ENCODE assay signal across 20 cellular contexts in the genomic region with DNA sequence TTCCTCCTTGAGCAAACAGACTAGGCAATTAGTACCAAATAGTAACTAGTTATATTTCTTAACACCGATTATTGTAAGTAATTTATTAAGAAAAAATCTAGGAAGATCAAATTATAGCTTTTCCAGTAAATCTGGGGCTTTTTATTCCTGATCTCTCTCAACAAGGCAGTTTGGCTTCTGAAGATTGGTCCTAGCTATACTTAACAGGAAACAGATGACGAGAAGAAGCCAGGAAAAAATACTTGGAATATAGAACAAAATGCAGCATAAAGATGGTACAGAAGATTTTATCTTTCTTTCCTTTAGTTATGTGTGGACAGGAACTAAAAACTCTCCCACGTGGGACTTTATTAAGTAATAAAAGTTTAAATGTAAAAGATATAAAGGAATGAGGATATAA. TPM values are rescaled to one million over a fixed set of nuclear protein-coding genes. Genes with fewer than 3 reads are reported as not detected.
DNase-seq lines count a peak whose midpoint lies in the region; ATAC-seq, FAIRE-seq and TF ChIP-seq lines count a peak whose summit lies in the region.
"Had no signal": no experiment of that assay in that cellular context is flagged by ENCODE, and none has a peak within 500 bp of the region (broad histone marks: within the 10 kb centered on the region; RNA-seq: fewer than 3 reads in every experiment).

No MANE protein-coding gene starts in this region.

- H3K9ac ChIP-seq in BLaER1 = no peak overlapping the region
- no peak overlapping the region for H3K9ac ChIP-seq in endothelial cell of umbilical vein (replicated peaks; ENCODE audit: extremely low read depth, insufficient read depth, low read length)

- CTCF ChIA-PET in endothelial cell of umbilical vein (lab: Charles Lee) = interaction anchor here (0.8 to 3.1 kb wide), 6 partner anchors 8 to 121 kb away, joined by 3 to 11 read pairs (median 6); a partner anchor contains a TSS

- BruUV-seq in endothelial cell of umbilical vein (replicated peaks; lab: Mats Ljungman, UMichigan) = no TSS peak

- H2AFZ ChIP-seq in endothelial cell of umbilical vein (ENCODE audit: low read depth, low read length) = no peak overlapping the region
- H2AFZ ChIP-seq: GM23338 had no signal

- H3K4me1 ChIP-seq in BLaER1 (peaks cover 19% of the 10 kb centered on the region), RWPE2 (ENCODE audit: insufficient read depth, poor library complexity, severe bottlenecking) (peaks cover 87% of the 10 kb centered on the region), endothelial cell of umbilical vein (ENCODE audit: control insufficient read depth, extremely low read depth, insufficient read depth, low read length) (peaks cover 15% of the 10 kb centered on the region), neutrophil (ENCODE audit: control insufficient read depth in 1 of 2, insufficient read depth in 1 of 2, low read depth in 1 of 2, low read length in 1 of 2) (peaks cover 55 to 60% of the 10 kb centered on the region in 2 experiments)

- peaks cover 45% of the 10 kb centered on the region for H3K79me2 ChIP-seq in endothelial cell of umbilical vein (ENCODE audit: control insufficient read depth, insufficient read depth, low read length)

- dilution Hi-C loops in endothelial cell of umbilical vein (cut with MboI; ENCODE audit: extremely low pct_ligation_motif_present, low sequenced_read_pairs) = no loop called here

- H3K9me3 ChIP-seq in BLaER1 (no peaks in the 10 kb centered on the region), RWPE2 (ENCODE audit: severe bottlenecking) (no peaks in the 10 kb centered on the region), endothelial cell of umbilical vein (replicated peaks; ENCODE audit: control insufficient read depth, insufficient read depth, low read length) (no peaks in the 10 kb centered on the region), neutrophil (no peaks in the 10 kb centered on the region)

- H3K36me3 ChIP-seq in BLaER1 (no peaks in the 10 kb centered on the region), RWPE2 (ENCODE audit: low read depth) (peaks cover 59% of the 10 kb centered on the region), endothelial cell of umbilical vein (ENCODE audit: control insufficient read depth in 2 of 2, extremely low read depth in 1 of 2, insufficient read depth in 2 of 2, low read length in 2 of 2) (no peaks in the 10 kb centered on the region), neutrophil (peaks cover 3% of the 10 kb centered on the region)

- peak; percentile 55 for FAIRE-seq in endothelial cell of umbilical vein (lab: Jason Lieb, UNC)
- FAIRE-seq: D721Med, GM12892 had no signal

- TF ChIP-seq POLR2A in endothelial cell of umbilical vein (IDR thresholded peaks at IDR 0.05; ENCODE audit: low read depth, low read length) = no peak

- no peaks in the 10 kb centered on the region for H3K9me1 ChIP-seq in endothelial cell of umbilical vein (replicated peaks; ENCODE audit: control insufficient read depth, extremely low read depth, insufficient read depth, low read length)

- TF ChIP-seq CTCF in RWPE2 (IDR thresholded peaks at IDR 0.05; ENCODE audit: poor library complexity, severe bottlenecking) (no peak), endothelial cell of umbilical vein (IDR thresholded peaks at IDR 0.05; ENCODE audit: extremely low read depth in 1 of 2, insufficient read depth in 1 of 2, low read depth in 1 of 2, low read length in 2 of 2) (no peak), neutrophil (IDR thresholded peaks at IDR 0.05) (no peak)

- DNase-seq in RWPE2 (ENCODE audit: low spot score) (no peak), endothelial cell of umbilical vein (ENCODE audit: low read depth, low spot score) (peak; percentile 55), HuH-7 (ENCODE audit: low spot score) (no peak), amygdala (lab: John Stamatoyannopoulos, UW) (no peak), NOMO-1 treated with dmso at 0.1 percent for 144 hours (lab: John Stamatoyannopoulos, UW; ENCODE audit: unreplicated experiment) (no peak)
- DNase-seq: CD4-positive, alpha-beta T cell; DMS79 treated with DMSO at 0.1 percent for 48 hours; GDM1; KBM-7; NCI-H1092; NCI-H1694; NCI-H2107; NCI-H446; NCI-H82 had no signal

- intact Hi-C loops in endothelial cell of umbilical vein (cut with micrococcal nuclease) = no loop called here

- no peaks in the 10 kb centered on the region for H4K20me1 ChIP-seq in BLaER1
- H4K20me1 ChIP-seq in endothelial cell of umbilical vein (replicated peaks; ENCODE audit: control insufficient read depth, extremely low read depth, insufficient read depth, low read length) = no peaks in the 10 kb centered on the region

- H3K27me3 ChIP-seq in BLaER1 (peaks cover 15% of the 10 kb centered on the region; the same call in 1 of the 2 replicates), RWPE2 (ENCODE audit: insufficient read depth, poor library complexity, severe bottlenecking) (no peaks in the 10 kb centered on the region), endothelial cell of umbilical vein (ENCODE audit: control insufficient read depth in 2 of 2, insufficient read depth in 2 of 2, low read length in 2 of 2) (no peaks in the 10 kb centered on the region), neutrophil (no peaks in the 10 kb centered on the region)

- H3K27ac ChIP-seq in BLaER1 (no peak overlapping the region), RWPE2 (ENCODE audit: poor library complexity, severe bottlenecking) (peak overlapping the region; percentile 93), endothelial cell of umbilical vein (ENCODE audit: insufficient read depth, low read depth, low read length) (no peak overlapping the region), neutrophil (peak overlapping the region; percentile 87)

- no peak overlapping the region for H3K4me3 ChIP-seq in BLaER1
- H3K4me3 ChIP-seq in RWPE2 (ENCODE audit: severe bottlenecking) = no peak overlapping the region
- no peak overlapping the region for H3K4me3 ChIP-seq in endothelial cell of umbilical vein (replicated peaks in 1 of 3; ENCODE audit: insufficient read depth in 1 of 3, low read depth in 1 of 3, low read length in 3 of 3)
- no peak overlapping the region for H3K4me3 ChIP-seq in neutrophil (ENCODE audit: low read depth in 1 of 2, low read length in 1 of 2)
- H3K4me3 ChIP-seq: GM23338 had no signal

- POLR2A ChIA-PET in endothelial cell of umbilical vein (lab: Charles Lee) = no interaction called here

- ATAC-seq in RWPE2 (ENCODE audit: low read depth) = no peak
- no peak for ATAC-seq in HG02852 (IDR thresholded peaks at IDR 0.05; ENCODE audit: unreplicated experiment)
- ATAC-seq: GM23338 had no signal

- peak overlapping the region; percentile 54; the same call in 1 of the 2 replicates for H3K4me2 ChIP-seq in BLaER1
- H3K4me2 ChIP-seq in endothelial cell of umbilical vein (ENCODE audit: insufficient read depth, low read length) = no peak overlapping the region
- H3K4me2 ChIP-seq: GM23338 had no signal

TF ChIP-seq in endothelial cell of umbilical vein, 7 proteins besides CTCF, POLR2A, EP300 and RAD21:
- no peak for TF ChIP-seq POLR2AphosphoS5 (IDR thresholded peaks at IDR 0.05; ENCODE audit: insufficient read depth, low read depth, low read length)
- no peak for TF ChIP-seq GATA2 (IDR thresholded peaks at IDR 0.05; ENCODE audit: insufficient read depth, insufficient read length, low read depth, low read length)
- no peak for TF ChIP-seq FOS (IDR thresholded peaks at IDR 0.05; ENCODE audit: borderline replicate concordance, insufficient read depth, low read length)
- TF ChIP-seq, protein P1, sequence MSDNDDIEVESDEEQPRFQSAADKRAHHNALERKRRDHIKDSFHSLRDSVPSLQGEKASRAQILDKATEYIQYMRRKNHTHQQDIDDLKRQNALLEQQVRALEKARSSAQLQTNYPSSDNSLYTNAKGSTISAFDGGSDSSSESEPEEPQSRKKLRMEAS (IDR thresholded peaks at IDR 0.05; ENCODE audit: insufficient read depth, insufficient read length) = no peak
- no peak for TF ChIP-seq JUN (IDR thresholded peaks at IDR 0.05; ENCODE audit: borderline replicate concordance, insufficient read depth, insufficient read length, low read depth)

RNA-seq across cellular contexts. Expression of a gene that starts 8.1 kb away (rescaled TPM):
- 25.6 and 29.4 TPM in 2 replicates for total RNA-seq in endothelial cell of umbilical vein
- 3.3 and 4.1 TPM in 2 replicates for polyA plus RNA-seq in endothelial cell of umbilical vein
- polyA plus RNA-seq in endothelial cell of umbilical vein (2011; cell fraction: cytosol; rRNA removed) = 5.1 and 5.6 TPM in 2 replicates
- 3.6 and 5.1 TPM in 2 replicates for polyA plus RNA-seq in endothelial cell of umbilical vein (2011; cell fraction: nucleus; rRNA removed)
- polyA plus RNA-seq in endothelial cell of umbilical vein (2012) = 16.8 and 28.2 TPM in 2 replicates
- 13.5 and 15.5 TPM in 2 replicates for polyA minus RNA-seq in endothelial cell of umbilical vein
- 2.5 TPM for polyA minus RNA-seq in endothelial cell of umbilical vein (2011; cell fraction: cytosol; rRNA and poly(A)+ RNA removed)
- 6.0 and 6.7 TPM in 2 replicates for polyA minus RNA-seq in endothelial cell of umbilical vein (2011; cell fraction: nucleus; rRNA and poly(A)+ RNA removed)

Comparison
In these comparisons a context has a peak if more than half of its experiments do, and no peak if none do; other contexts are left out.
1. H3K27ac ChIP-seq: peak in RWPE2 (single experiment) and neutrophil (single experiment); none in BLaER1 (single experiment) and endothelial cell of umbilical vein (single experiment).